ENCODE assay signal across 17 cellular contexts in genomic region chr16:27344707-27345106, GRCh38.
"Had no signal": no experiment of that assay in that cellular context is flagged by ENCODE, and none has a peak within 500 bp of the region (broad histone marks: within the 10 kb centered on the region; RNA-seq: fewer than 3 reads in every experiment).

No MANE protein-coding gene starts in this region.

- H3K4me3 ChIP-seq: adrenal gland, coronary artery, left ventricle myocardium inferior, right atrium auricular region, suprapubic skin had no signal

- ATAC-seq: stimulated activated naive CD8-positive, alpha-beta T cell treated with anti-CD3 and anti-CD28 coated beads, Interleukin-15, Interleukin-2, amounts not matched to agents 100 U/mL and 50 U/mL, for 24 hours had no signal

- H3K27me3 ChIP-seq: adrenal gland, right atrium auricular region, suprapubic skin had no signal

- H3K4me1 ChIP-seq: adrenal gland, right atrium auricular region, suprapubic skin had no signal

- H3K27ac ChIP-seq: adrenal gland, coronary artery, epithelial cell of prostate, left ventricle myocardium inferior, right atrium auricular region, suprapubic skin had no signal

- H3K4me3 Mint-ChIP-seq: activated B cell treated with CpG ODN at 0.5 μM for 24 hours, type B pancreatic cell had no signal

- H3K9me3 ChIP-seq: adrenal gland, left ventricle myocardium inferior, right atrium auricular region, suprapubic skin had no signal

- H3K27ac Mint-ChIP-seq: activated B cell treated with CpG ODN at 0.5 μM for 24 hours, type B pancreatic cell had no signal

- H3K9me3 Mint-ChIP-seq: activated B cell treated with CpG ODN at 0.5 μM for 24 hours, type B pancreatic cell had no signal

- DNase-seq: activated B cell treated with CpG ODN at 0.5 μM for 24 hours; activated CD4-positive, alpha-beta T cell treated with anti-CD3 and anti-CD28 coated beads, Interleukin-2, amount 50 U/mL, for 1 hour; activated gamma-delta T cell; activated T-cell treated with anti-CD3 and anti-CD28 coated beads, Interleukin-2, amount 50 U/mL, for 1 hour; adrenal gland; caudate nucleus; effector memory CD4-positive, alpha-beta T cell; left ventricle myocardium inferior; mesendoderm; stimulated activated CD4-positive, alpha-beta T cell treated with anti-CD3 and anti-CD28 coated beads, Interleukin-12 subunit alpha, Interleukin-12 subunit beta, amount 100 ng/mL, for 4 hours; stimulated activated naive CD8-positive, alpha-beta T cell treated with anti-CD3 and anti-CD28 coated beads, Interleukin-15, Interleukin-2, amounts not matched to agents 100 U/mL and 50 U/mL, for 24 hours; T-helper 2 cell had no signal

- H3K27me3 Mint-ChIP-seq: activated B cell treated with CpG ODN at 0.5 μM for 24 hours, type B pancreatic cell had no signal
